In genomic region chr2:219437141-219437540, GRCh38 we compare ENCODE assay signal across 13 cellular contexts. TPM values are rescaled to one million over a fixed set of nuclear protein-coding genes. Genes with fewer than 3 reads are reported as not detected.
DNase-seq lines count a peak whose midpoint lies in the region; ATAC-seq and TF ChIP-seq lines count a peak whose summit lies in the region.
"Had no signal": no experiment of that assay in that cellular context is flagged by ENCODE, and none has a peak within 500 bp of the region (broad histone marks: within the 10 kb centered on the region; RNA-seq: fewer than 3 reads in every experiment).

No MANE protein-coding gene starts in this region.

- TF ChIP-seq CTCF in coronary artery (IDR thresholded peaks at IDR 0.05) = no peak
- no peak for TF ChIP-seq CTCF in left ventricle myocardium inferior (IDR thresholded peaks at IDR 0.05; ENCODE audit: borderline replicate concordance)
- no peak for TF ChIP-seq CTCF in psoas muscle (IDR thresholded peaks at IDR 0.05)
- TF ChIP-seq CTCF in transverse colon (IDR thresholded peaks at IDR 0.05) = no peak

- H3K4me3 Mint-ChIP-seq in immature natural killer cell = no peak overlapping the region

- intact Hi-C loops in left ventricle myocardium inferior (cut with micrococcal nuclease) = no loop called here
- intact Hi-C loops in psoas muscle (cut with DNase I) = no loop called here
- intact Hi-C loops in transverse colon (cut with DNase I; ENCODE audit: low total_unique reads) = no loop called here

- 42 to 68% (median 55%) methylated on average over 3 of the region's 3 CpGs for WGBS in psoas muscle, 3 donors
- WGBS in transverse colon (ENCODE audit: low coverage in 1 of 2), 2 donors = 82% methylated on average over 3 of the region's 3 CpGs; no CpG with 5 or more reads in 1 of the 2 donors

- peaks cover 2 to 20% (median 8%) of the 10 kb centered on the region in 3 donors for H3K27me3 Mint-ChIP-seq in immature natural killer cell (ENCODE audit: low read depth in 3 of 3)

- H3K36me3 ChIP-seq in left ventricle myocardium inferior = no peaks in the 10 kb centered on the region
- no peaks in the 10 kb centered on the region for H3K36me3 ChIP-seq in psoas muscle (ENCODE audit: insufficient read depth in 1 of 2, low read depth in 1 of 2)
- H3K36me3 ChIP-seq in transverse colon = no peaks in the 10 kb centered on the region

- H3K4me3 ChIP-seq in coronary artery (no peak overlapping the region), left ventricle myocardium inferior (no peak overlapping the region), psoas muscle (peak overlapping the region; percentile 70), transverse colon (no peak overlapping the region)

- peaks cover 0 to 4% (median 0%) of the 10 kb centered on the region in 3 donors for H3K36me3 Mint-ChIP-seq in immature natural killer cell

- ATAC-seq in psoas muscle (no peak), GM18498 (IDR thresholded peaks at IDR 0.05; ENCODE audit: unreplicated experiment) (no peak)

- H3K9me3 ChIP-seq in left ventricle myocardium inferior (replicated peaks) (no peaks in the 10 kb centered on the region), psoas muscle (no peaks in the 10 kb centered on the region), transverse colon (no peaks in the 10 kb centered on the region)

- H3K9me3 Mint-ChIP-seq in immature natural killer cell = no peaks in the 10 kb centered on the region

- peaks cover 51% of the 10 kb centered on the region for H3K4me1 ChIP-seq in left ventricle myocardium inferior
- peaks cover 65% of the 10 kb centered on the region for H3K4me1 ChIP-seq in psoas muscle
- peaks cover 6 to 28% (median 18%) of the 10 kb centered on the region in 4 donors for H3K4me1 ChIP-seq in transverse colon

- H3K27ac Mint-ChIP-seq in immature natural killer cell = no peak overlapping the region

- H3K27me3 ChIP-seq in left ventricle myocardium inferior (ENCODE audit: low read depth) = peaks cover 69% of the 10 kb centered on the region
- H3K27me3 ChIP-seq in psoas muscle (ENCODE audit: insufficient read depth in 3 of 3, low read length in 2 of 3) = no peaks in the 10 kb centered on the region
- peaks cover 70% of the 10 kb centered on the region for H3K27me3 ChIP-seq in transverse colon

- in situ Hi-C loops in transverse colon (cut with MboI; ENCODE audit: low pct_ligation_motif_present in 1 of 4, low pct_unique_long_range_greater_than_20kb in 1 of 4, low sequenced_read_pairs in 3 of 4) = no loop called here

- TF ChIP-seq POLR2A in transverse colon (IDR thresholded peaks at IDR 0.05) = no peak

- no peak for TF ChIP-seq EP300 in transverse colon (IDR thresholded peaks at IDR 0.05; ENCODE audit: low read depth)

- peaks cover 7 to 8% of the 10 kb centered on the region in 2 donors for H3K4me1 Mint-ChIP-seq in immature natural killer cell

- H3K27ac ChIP-seq in coronary artery (peak overlapping the region; percentile 82 to 97), left ventricle myocardium inferior (replicated peaks) (peak overlapping the region; percentile 93), psoas muscle (peak overlapping the region; percentile 92), transverse colon (peak overlapping the region; percentile 84 to 96 (median 85))

- DNase-seq in coronary artery (ENCODE audit: low spot score) = no peak
- no peak for DNase-seq in left ventricle myocardium inferior
- DNase-seq in psoas muscle = peak in 1 of 2 donors; percentile 46
- no peak for DNase-seq in transverse colon
- DNase-seq in immature natural killer cell = no peak
- DNase-seq in NCI-H1436 treated with DMSO at 0.1 percent for 48 hours (lab: John Stamatoyannopoulos, UW) = no peak
- no peak for DNase-seq in cerebellar nuclear complex (lab: John Stamatoyannopoulos, UW)
- DNase-seq: KBM-7, NCI-H1048, NCI-H187 treated with DMSO at 0.1 percent for 48 hours, NCI-H2171, NCI-H82 had no signal

RNA-seq across cellular contexts. Expression of gene SPEG, which starts 2.5 kb away (rescaled TPM):
- total RNA-seq in left ventricle myocardium inferior = 145 TPM
- total RNA-seq in psoas muscle = 100 to 1,000 TPM; 239 to 419 (median 304) TPM
- 100 to 1,000 TPM in 2 of 3 donors, 10 to 100 TPM in 1; 34.8 to 190 (median 133) TPM for polyA plus RNA-seq in psoas muscle
- 10 to 100 TPM; 26.5 to 95.8 (median 48.5) TPM for total RNA-seq in transverse colon
- not detected for polyA plus RNA-seq in immature natural killer cell

RNA-seq across cellular contexts. Expression of gene DES, which starts 19.0 kb away (rescaled TPM):
- 15,954 TPM for total RNA-seq in left ventricle myocardium inferior
- total RNA-seq in psoas muscle = over 10,000 TPM; 12,653 to 14,820 (median 13,821) TPM
- over 10,000 TPM in 2 of 3 donors, 1,000 to 10,000 TPM in 1; 8,143 to 13,925 (median 13,727) TPM for polyA plus RNA-seq in psoas muscle
- over 10,000 TPM in 1 of 4 donors, 1,000 to 10,000 TPM in 2, 100 to 1,000 TPM in 1; 1,000 to 12,373 (median 1,519) TPM for total RNA-seq in transverse colon
- not detected for polyA plus RNA-seq in immature natural killer cell

RNA-seq across cellular contexts. Expression of gene DNPEP, which starts 49.4 kb away (rescaled TPM):
- 73.0 TPM for total RNA-seq in left ventricle myocardium inferior
- total RNA-seq in psoas muscle = 10 to 100 TPM; 60.9 to 88.3 (median 63.9) TPM
- polyA plus RNA-seq in psoas muscle = 10 to 100 TPM; 46.7 to 93.1 (median 68.7) TPM
- total RNA-seq in transverse colon = 100 to 1,000 TPM in 2 of 4 donors, 10 to 100 TPM in 2; 61.3 to 142 (median 104) TPM
- polyA plus RNA-seq in immature natural killer cell = 10 to 100 TPM; 77.4 to 97.9 (median 78.9) TPM
